In genomic region chr5:171450423-171451246, GRCh38 we compare ENCODE assay signal across 8 cellular contexts. TPM values are rescaled to one million over a fixed set of nuclear protein-coding genes. Genes with fewer than 3 reads are reported as not detected.
DNase-seq lines count a peak whose midpoint lies in the region; ATAC-seq and TF ChIP-seq lines count a peak whose summit lies in the region.

No MANE protein-coding gene starts in this region.

- 20% methylated on average over 51 of the region's 82 CpGs for WGBS in mesenchymal stem cell
- 10% methylated on average over 42 of the region's 82 CpGs for WGBS in suprapubic skin

- H2BK15ac ChIP-seq in mesenchymal stem cell (ENCODE audit: low read depth, poor library complexity, severe bottlenecking), result peak overlapping the region; percentile 87

- H3K9me3 Mint-ChIP-seq in dendritic cell treated with granulocyte-macrophage colony-stimulating factor and Interleukin-4, amounts not matched to agents 40 ng/mL and 50 ng/mL, for 4 days, result no peaks in the 10 kb centered on the region

- no peak overlapping the region for H2BK5ac ChIP-seq in mesenchymal stem cell (ENCODE audit: low read depth, low read length, poor library complexity, severe bottlenecking)

- H3K27me3 Mint-ChIP-seq in dendritic cell treated with granulocyte-macrophage colony-stimulating factor and Interleukin-4, amounts not matched to agents 40 ng/mL and 50 ng/mL, for 4 days, result peaks cover 52% of the 10 kb centered on the region

- intact Hi-C loops in dendritic cell treated with granulocyte-macrophage colony-stimulating factor and Interleukin-4, amounts not matched to agents 40 ng/mL and 50 ng/mL, for 4 days (cut with micrococcal nuclease), result no loop called here

- no peak overlapping the region for H3K27ac Mint-ChIP-seq in dendritic cell treated with granulocyte-macrophage colony-stimulating factor and Interleukin-4, amounts not matched to agents 40 ng/mL and 50 ng/mL, for 4 days

- peak overlapping the region in 1 of 2 experiments; percentile 40 for H3K4ac ChIP-seq in mesenchymal stem cell (ENCODE audit: low read depth in 1 of 2, low read length in 2 of 2)

- H3K4me1 ChIP-seq in NT2/D1 (ENCODE audit: insufficient read depth, insufficient read length) (peaks cover 23% of the 10 kb centered on the region), mesenchymal stem cell (ENCODE audit: control insufficient read depth, insufficient read depth, low read depth, low read length) (peaks cover 16% of the 10 kb centered on the region), suprapubic skin (peaks cover 10% of the 10 kb centered on the region)

- TF ChIP-seq POLR2A in suprapubic skin (IDR thresholded peaks at IDR 0.05), result no peak

- in situ Hi-C loops in G401 (cut with HindIII; ENCODE audit: low sequenced_read_pairs), result no loop called here

- H3K4me1 Mint-ChIP-seq in dendritic cell treated with granulocyte-macrophage colony-stimulating factor and Interleukin-4, amounts not matched to agents 40 ng/mL and 50 ng/mL, for 4 days (ENCODE audit: low read depth), result peaks cover 6% of the 10 kb centered on the region

- ATAC-seq in GM21526 (IDR thresholded peaks at IDR 0.05; ENCODE audit: low FRiP score, unreplicated experiment), result no peak

- no peak overlapping the region for H3K14ac ChIP-seq in mesenchymal stem cell (ENCODE audit: low read length in 2 of 2)

- no peak overlapping the region for H2BK12ac ChIP-seq in mesenchymal stem cell (ENCODE audit: low read length in 2 of 2)

- no peaks in the 10 kb centered on the region for H3K79me1 ChIP-seq in mesenchymal stem cell (replicated peaks; ENCODE audit: low read length, poor library complexity, severe bottlenecking)

- H3K27ac ChIP-seq in mesenchymal stem cell (ENCODE audit: low read length, poor library complexity, severe bottlenecking) (no peak overlapping the region), suprapubic skin (peak overlapping the region; percentile 64)

- peak overlapping the region; percentile 61 for H3K4me3 Mint-ChIP-seq in dendritic cell treated with granulocyte-macrophage colony-stimulating factor and Interleukin-4, amounts not matched to agents 40 ng/mL and 50 ng/mL, for 4 days

- H2AFZ ChIP-seq in mesenchymal stem cell (ENCODE audit: low read depth, low read length), result no peak overlapping the region

- peak; percentile 34 for DNase-seq in CD1c-positive myeloid dendritic cell (ENCODE audit: extremely low spot score)
- no peak for DNase-seq in NT2/D1 (ENCODE audit: low read depth, low spot score)
- peak; percentile 70 for DNase-seq in mesenchymal stem cell
- DNase-seq in suprapubic skin (ENCODE audit: low spot score in 2 of 2), result peak in 1 of 2 donors; percentile 82
- no peak for DNase-seq in G401 (ENCODE audit: low spot score)
- no peak for DNase-seq in NCI-H524 (lab: John Stamatoyannopoulos, UW)

- H2BK120ac ChIP-seq in mesenchymal stem cell (ENCODE audit: low read depth, low read length), result peak overlapping the region; percentile 69

- H4K8ac ChIP-seq in mesenchymal stem cell (ENCODE audit: low read length), result peak overlapping the region; percentile 92

- no peaks in the 10 kb centered on the region for H3K27me3 ChIP-seq in NT2/D1 (ENCODE audit: insufficient read depth, insufficient read length)
- H3K27me3 ChIP-seq in mesenchymal stem cell (ENCODE audit: control insufficient read depth in 1 of 2, insufficient read depth in 1 of 2, low read length in 2 of 2), result peaks cover 0 to 15% of the 10 kb centered on the region in 2 experiments
- H3K27me3 ChIP-seq in suprapubic skin, result peaks cover 8% of the 10 kb centered on the region

- H3K4me3 ChIP-seq in NT2/D1 (ENCODE audit: insufficient read length, low read depth) (peak overlapping the region; percentile 24), mesenchymal stem cell (ENCODE audit: insufficient read depth in 1 of 2, low read depth in 1 of 2, low read length in 2 of 2) (peak overlapping the region; percentile 50 to 70), suprapubic skin (peak overlapping the region; percentile 52)

- H2AK5ac ChIP-seq in mesenchymal stem cell (ENCODE audit: low read length, severe bottlenecking), result no peak overlapping the region

- no peak overlapping the region for H3K9ac ChIP-seq in NT2/D1 (ENCODE audit: insufficient read length, low read depth)
- H3K9ac ChIP-seq in mesenchymal stem cell (ENCODE audit: low read length), result peak overlapping the region; percentile 83

- H4K91ac ChIP-seq in mesenchymal stem cell (ENCODE audit: low read length), result peak overlapping the region; percentile 60

- H3K9me3 ChIP-seq in NT2/D1 (ENCODE audit: insufficient read depth, low read length) (no peaks in the 10 kb centered on the region), mesenchymal stem cell (ENCODE audit: control insufficient read depth, low read length) (no peaks in the 10 kb centered on the region), suprapubic skin (no peaks in the 10 kb centered on the region)

- H3K36me3 Mint-ChIP-seq in dendritic cell treated with granulocyte-macrophage colony-stimulating factor and Interleukin-4, amounts not matched to agents 40 ng/mL and 50 ng/mL, for 4 days (ENCODE audit: low read depth), result no peaks in the 10 kb centered on the region

- peak overlapping the region; percentile 65 for H3K4me2 ChIP-seq in mesenchymal stem cell (ENCODE audit: low read length, poor library complexity, severe bottlenecking)

- no peaks in the 10 kb centered on the region for H3K36me3 ChIP-seq in NT2/D1 (ENCODE audit: insufficient read depth, insufficient read length, low read length)
- H3K36me3 ChIP-seq in mesenchymal stem cell (ENCODE audit: control insufficient read depth in 1 of 2, insufficient read depth in 2 of 2, low read depth in 1 of 2, low read length in 2 of 2), result no peaks in the 10 kb centered on the region
- no peaks in the 10 kb centered on the region for H3K36me3 ChIP-seq in suprapubic skin

- no peak overlapping the region for H3K23ac ChIP-seq in mesenchymal stem cell (ENCODE audit: low read length in 2 of 2)

- no peak for TF ChIP-seq CTCF in suprapubic skin (IDR thresholded peaks at IDR 0.05)

- TF ChIP-seq EP300 in suprapubic skin (IDR thresholded peaks at IDR 0.05), result no peak

- H3K18ac ChIP-seq in mesenchymal stem cell (ENCODE audit: low read depth in 1 of 2, low read length in 2 of 2), result peak overlapping the region; percentile 78 to 89

RNA-seq across cellular contexts. Expression of gene FGF18, which starts 31.2 kb away (rescaled TPM):
- polyA plus RNA-seq in mesenchymal stem cell (2013, experiment 1 of 2), result 0.12 TPM
- 0.04 TPM for polyA plus RNA-seq in mesenchymal stem cell (2013, experiment 2 of 2)
- 1 to 10 TPM in 1 of 4 donors, under 1 TPM in 3; 0.32 to 3.2 (median 0.50) TPM for total RNA-seq in suprapubic skin
- total RNA-seq in G401 (2014; rRNA removed; shearing (Covaris generic)), result 1.5 and 2.4 TPM in 2 replicates

Comparison
In these comparisons a context has a peak if more than half of its experiments do, and no peak if none do; other contexts are left out.
1. DNase-seq: peak in CD1c-positive myeloid dendritic cell (single experiment) and mesenchymal stem cell (single experiment); none in NT2/D1 (single experiment), G401 (single experiment) and NCI-H524 (0 of 2).
2. Peak in every context shown above with its lines, with median percentiles within 50 percentile points of each other: H3K4me3 ChIP-seq.